Comparison of ENCODE assay signal across 8 cellular contexts in the genomic region with DNA sequence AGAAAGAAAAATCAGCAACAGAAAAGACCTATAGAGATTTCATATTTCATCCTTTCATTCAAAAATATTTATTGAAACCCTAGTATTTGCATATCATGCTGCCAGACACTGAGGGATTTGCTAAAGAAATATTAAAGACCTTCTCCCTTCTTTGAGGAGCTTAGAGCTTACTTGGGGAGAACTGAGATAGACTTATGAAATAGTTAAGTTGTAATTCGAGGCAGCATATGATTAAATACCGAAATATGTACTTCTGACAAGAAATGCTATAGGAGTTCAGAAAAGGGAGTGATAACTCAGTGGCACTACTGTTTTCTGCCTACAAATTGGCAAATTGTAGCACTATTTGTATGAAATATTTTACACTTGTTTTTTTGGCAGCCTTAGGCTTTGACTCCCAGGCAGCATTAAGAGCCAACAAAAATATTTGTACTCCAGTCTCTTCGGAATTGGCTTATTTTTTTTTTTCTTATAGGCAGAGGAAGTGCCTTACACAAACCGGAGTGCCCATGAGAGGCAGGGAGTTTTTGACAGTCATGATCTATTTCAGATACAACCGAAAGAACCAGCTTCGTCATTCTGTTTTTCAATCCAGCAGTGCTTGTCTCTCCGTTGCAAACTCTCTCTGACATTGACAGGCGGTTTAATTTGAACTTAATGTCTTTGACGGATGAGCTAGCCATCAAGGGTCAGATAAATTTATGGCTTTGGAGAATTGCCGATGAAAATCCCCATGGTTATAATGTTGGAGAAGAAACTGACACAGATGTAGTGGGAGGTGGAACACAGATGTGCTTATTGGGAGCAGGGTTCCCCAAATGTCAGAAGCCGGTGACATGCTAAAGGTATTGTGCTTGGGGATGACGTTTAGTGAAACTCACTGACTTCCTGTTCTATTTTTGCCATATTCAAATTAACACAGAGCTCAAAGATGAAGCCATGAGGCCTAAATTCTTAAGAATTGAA. TPM values are rescaled to one million over a fixed set of nuclear protein-coding genes. Genes with fewer than 3 reads are reported as not detected.
DNase-seq lines count a peak whose midpoint lies in the region; ATAC-seq and TF ChIP-seq lines count a peak whose summit lies in the region.

No MANE protein-coding gene starts in this region.

- peaks cover 3% of the 10 kb centered on the region for H3K9me3 Mint-ChIP-seq in activated naive CD8-positive, alpha-beta T cell treated with anti-CD3 and anti-CD28 coated beads for 36 hours
- no peaks in the 10 kb centered on the region for H3K9me3 Mint-ChIP-seq in type B pancreatic cell

- peak overlapping the region; percentile 94 for H3K27ac Mint-ChIP-seq in activated naive CD8-positive, alpha-beta T cell treated with anti-CD3 and anti-CD28 coated beads for 36 hours
- H3K27ac Mint-ChIP-seq in type B pancreatic cell = peak overlapping the region; percentile 18

- peak overlapping the region; percentile 87 for H3K9ac ChIP-seq in KMS-11

- H3K36me3 ChIP-seq in KMS-11 (ENCODE audit: insufficient read depth) = no peaks in the 10 kb centered on the region

- peak overlapping the region; percentile 88 for H3K4me2 ChIP-seq in KMS-11

- no peaks in the 10 kb centered on the region for H3K27me3 ChIP-seq in KMS-11 (ENCODE audit: insufficient read depth, low read depth)
- H3K27me3 ChIP-seq in mononuclear cell (ENCODE audit: insufficient read depth, low read length) = no peaks in the 10 kb centered on the region

- H3K9me3 ChIP-seq in mononuclear cell (ENCODE audit: low read depth, low read length) = no peaks in the 10 kb centered on the region

- DNase-seq in Daoy (ENCODE audit: low read depth) (peak; percentile 11), type B pancreatic cell (ENCODE audit: extremely low spot score, unreplicated experiment) (no peak), COLO829 (ENCODE audit: low spot score) (no peak), 8988T (no peak)
- peak; percentile 37 for DNase-seq in activated naive CD8-positive, alpha-beta T cell treated with anti-CD3 and anti-CD28 coated beads for 36 hours

- peak; percentile 71 for ATAC-seq in GM21423 (IDR thresholded peaks at IDR 0.05; ENCODE audit: unreplicated experiment)

- H3K4me3 Mint-ChIP-seq in activated naive CD8-positive, alpha-beta T cell treated with anti-CD3 and anti-CD28 coated beads for 36 hours = peak overlapping the region; percentile 80
- H3K4me3 Mint-ChIP-seq in type B pancreatic cell = no peak overlapping the region

- no peaks in the 10 kb centered on the region for H4K20me1 ChIP-seq in KMS-11 (ENCODE audit: insufficient read depth)

- peak overlapping the region; percentile 98 for H3K27ac ChIP-seq in KMS-11

- H3K27me3 Mint-ChIP-seq in activated naive CD8-positive, alpha-beta T cell treated with anti-CD3 and anti-CD28 coated beads for 36 hours = no peaks in the 10 kb centered on the region
- peaks cover 8% of the 10 kb centered on the region for H3K27me3 Mint-ChIP-seq in type B pancreatic cell

- H3K4me3 ChIP-seq in KMS-11 (IDR thresholded peaks at IDR 0.05; ENCODE audit: insufficient read depth, low read depth, low read length) (no peak overlapping the region), mononuclear cell (ENCODE audit: low read length) (peak overlapping the region; percentile 14)

- no peaks in the 10 kb centered on the region for H3K79me2 ChIP-seq in KMS-11 (ENCODE audit: insufficient read depth, low read depth)

- H2AFZ ChIP-seq in KMS-11 (ENCODE audit: low read depth) = peak overlapping the region; percentile 72

- H3K4me1 Mint-ChIP-seq in activated naive CD8-positive, alpha-beta T cell treated with anti-CD3 and anti-CD28 coated beads for 36 hours = peaks cover 60% of the 10 kb centered on the region
- H3K4me1 Mint-ChIP-seq in type B pancreatic cell (ENCODE audit: unreplicated experiment) = peaks cover 11% of the 10 kb centered on the region

- peaks cover 24% of the 10 kb centered on the region for H3K36me3 Mint-ChIP-seq in activated naive CD8-positive, alpha-beta T cell treated with anti-CD3 and anti-CD28 coated beads for 36 hours
- no peaks in the 10 kb centered on the region for H3K36me3 Mint-ChIP-seq in type B pancreatic cell

- TF ChIP-seq CTCF in KMS-11 (conservative IDR thresholded peaks at IDR 0.05; ENCODE audit: low read depth, low read length) = no peak
- no peak for TF ChIP-seq CTCF in type B pancreatic cell (conservative IDR thresholded peaks at IDR 0.05)

- H3K4me1 ChIP-seq in KMS-11 (ENCODE audit: low read depth, poor library complexity, severe bottlenecking) = peaks cover 63% of the 10 kb centered on the region
- H3K4me1 ChIP-seq in mononuclear cell (ENCODE audit: insufficient read depth, low read length) = peaks cover 57% of the 10 kb centered on the region

RNA-seq across cellular contexts. Expression of a gene that starts 59.4 kb away (rescaled TPM):
- 2.1 and 4.0 TPM in 2 replicates for total RNA-seq in Daoy (2014; rRNA removed; shearing (Covaris generic))
- total RNA-seq in activated naive CD8-positive, alpha-beta T cell treated with anti-CD3 and anti-CD28 coated beads for 36 hours = 1 to 10 TPM; 4.7 to 6.0 TPM
- total RNA-seq in mononuclear cell (40.4 TPM), type B pancreatic cell (ENCODE audit: low replicate concordance) (7.1 and 8.3 TPM in 2 replicates)

Comparison
In these comparisons a context has a peak if more than half of its experiments do, and no peak if none do; other contexts are left out.
1. DNase-seq: peak in Daoy (single experiment) and activated naive CD8-positive, alpha-beta T cell treated with anti-CD3 and anti-CD28 coated beads for 36 hours (single experiment); none in type B pancreatic cell (single experiment), COLO829 (single experiment) and 8988T (single experiment).